8 cellular contexts compared by ENCODE assay signal in the genomic region with DNA sequence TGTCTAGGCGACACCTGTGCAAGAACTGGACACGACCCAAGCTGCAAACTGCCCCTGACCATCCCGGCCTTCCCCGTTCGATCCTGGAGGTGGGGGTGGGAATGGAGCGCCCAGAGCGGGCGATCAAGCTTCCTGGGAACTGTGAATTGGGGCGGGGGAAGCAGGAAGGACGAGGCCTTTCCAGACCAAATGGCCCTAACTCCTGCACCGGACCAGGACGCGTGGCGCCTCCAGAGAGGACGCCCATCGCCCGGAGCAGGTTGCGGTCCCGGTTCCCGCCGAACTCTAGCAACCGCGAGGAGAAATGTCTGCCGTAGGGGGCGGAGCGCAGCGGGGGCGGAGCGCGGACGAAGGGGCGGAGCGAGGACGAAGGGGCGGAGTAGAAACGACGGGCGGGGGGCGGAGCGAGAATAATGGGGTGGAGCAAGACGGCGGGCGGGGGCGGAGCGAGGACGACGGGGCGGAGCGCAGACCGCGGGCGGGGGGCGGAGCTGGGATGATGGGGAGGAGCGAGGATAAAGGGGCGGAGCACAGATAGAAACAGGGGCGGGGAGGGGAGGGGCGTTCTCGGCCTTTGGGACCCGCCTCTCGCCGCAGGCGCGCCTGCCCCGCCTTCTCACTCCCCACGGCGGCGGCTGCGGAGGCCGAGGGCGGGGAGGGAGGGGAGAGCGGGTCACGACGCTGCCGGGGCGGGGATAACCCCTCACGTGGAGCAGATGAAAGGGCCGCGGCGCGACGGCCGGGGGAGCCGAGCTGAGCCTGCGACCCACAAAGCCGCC. TPM values are rescaled to one million over a fixed set of nuclear protein-coding genes. Genes with fewer than 3 reads are reported as not detected.
A peak's percentile ranks its signal among the peaks of the same experiment; 100 is the strongest.
DNase-seq lines count a peak whose midpoint lies in the region; ATAC-seq and TF ChIP-seq lines count a peak whose summit lies in the region.

A gene (plus strand): TSS at position 695 of the 779 bp plus-strand sequence. CDS start 195 bp downstream, outside the sequence.

- peak within 1 kb of the TSS; percentile 93 for H3K4me3 ChIP-seq in PC-3 (ENCODE audit: low read length)

- DNase-seq in AG08395 (ENCODE audit: low spot score) (peak; percentile 97), HuH-7.5 (ENCODE audit: low spot score) (peak; percentile 92), PC-3 (peak; percentile 83), erythroblast (lab: John Stamatoyannopoulos, UW) (peak; percentile 92 to 98), mucosa of gallbladder (ENCODE audit: low spot score) (peak; percentile 94)
- DNase-seq in activated T-cell treated with anti-CD3 and anti-CD28 coated beads, Interleukin-2, amount 50 U/mL, for 4 hours: peak; percentile 92
- peak; percentile 84 to 88 for DNase-seq in stimulated activated CD8-positive, alpha-beta memory T cell treated with anti-CD3 and anti-CD28 coated beads, Interleukin-2, amount 100 ng/mL, for 1 hour (ENCODE audit: low read depth in 2 of 2)

- no peaks in the 10 kb centered on the region for H3F3A ChIP-seq in PC-3 (ENCODE audit: low read length, unreplicated experiment)

- peak within 1 kb of the TSS; percentile 96 for H2AFZ ChIP-seq in PC-3 (ENCODE audit: low read length)

- peaks cover 10% of the 10 kb centered on the region for H3K27me3 Mint-ChIP-seq in activated T-cell treated with anti-CD3 and anti-CD28 coated beads, Interleukin-2, amount 50 U/mL, for 4 hours (ENCODE audit: low read depth)

- H3K4me3 Mint-ChIP-seq in activated T-cell treated with anti-CD3 and anti-CD28 coated beads, Interleukin-2, amount 50 U/mL, for 4 hours: peak within 1 kb of the TSS; percentile 82

- TF ChIP-seq CTCF in PC-3 (conservative IDR thresholded peaks at IDR 0.05; ENCODE audit: low read depth, low read length): no peak

- no peaks in the 10 kb centered on the region for H3K36me3 Mint-ChIP-seq in activated T-cell treated with anti-CD3 and anti-CD28 coated beads, Interleukin-2, amount 50 U/mL, for 4 hours (ENCODE audit: insufficient read depth)

- H3K9me2 ChIP-seq in PC-3 (replicated peaks; ENCODE audit: low read length): no peaks in the 10 kb centered on the region

- peaks cover 31% of the 10 kb centered on the region for H4K20me1 ChIP-seq in PC-3 (ENCODE audit: low read length)

- H3K79me2 ChIP-seq in PC-3 (ENCODE audit: low read length): peaks cover 40% of the 10 kb centered on the region

- POLR2A ChIA-PET in PC-3 (lab: Charles Lee; ENCODE audit: unreplicated experiment): interaction anchor here (0.5 to 0.7 kb wide), 5 partner anchors 15 to 173 kb away, joined by 3 to 27 read pairs (median 4); no protein-coding TSS in a partner anchor

- H3K27me3 ChIP-seq in PC-3 (ENCODE audit: low read length): no peaks in the 10 kb centered on the region

- H3K4me2 ChIP-seq in PC-3 (ENCODE audit: low read length): peak within 1 kb of the TSS; percentile 99

- no peaks in the 10 kb centered on the region for H3K9me3 ChIP-seq in PC-3 (ENCODE audit: low read length)

- peaks cover 20% of the 10 kb centered on the region for H3K4me1 Mint-ChIP-seq in activated T-cell treated with anti-CD3 and anti-CD28 coated beads, Interleukin-2, amount 50 U/mL, for 4 hours (ENCODE audit: low read depth)

- TF ChIP-seq POLR2A in erythroblast (IDR thresholded peaks at IDR 0.05; ENCODE audit: low read length): peak; percentile 57

- H3K27ac ChIP-seq in PC-3 (ENCODE audit: low read length): peak within 1 kb of the TSS; percentile 31

- ATAC-seq in GM19351 (IDR thresholded peaks at IDR 0.05; ENCODE audit: unreplicated experiment) (peak; percentile 69), PC-3 (peak; percentile 67)
- peak; percentile 86 to 88 for ATAC-seq in activated T-cell treated with anti-CD3 and anti-CD28 coated beads, Interleukin-2, amount 50 U/mL, for 4 hours

- no peaks in the 10 kb centered on the region for H3K9me3 Mint-ChIP-seq in activated T-cell treated with anti-CD3 and anti-CD28 coated beads, Interleukin-2, amount 50 U/mL, for 4 hours

- H3K4me1 ChIP-seq in PC-3 (ENCODE audit: insufficient read depth, low read length): peaks cover 28% of the 10 kb centered on the region

- peak within 1 kb of the TSS; percentile 82 for H3K9ac ChIP-seq in PC-3 (ENCODE audit: low read length)

- CTCF ChIA-PET in PC-3 (lab: Charles Lee): no interaction called here

- H3K36me3 ChIP-seq in PC-3 (ENCODE audit: low read depth, low read length): no peaks in the 10 kb centered on the region

- BruUV-seq in PC-3 (replicated peaks; lab: Mats Ljungman, UMichigan): no TSS peak

- intact Hi-C loops in PC-3 (cut with micrococcal nuclease): loop anchor here (2.0 to 10.0 kb wide), 2 partner anchors 92 to 158 kb away; no protein-coding TSS in a partner anchor

RNA-seq across cellular contexts. Expression of the gene that starts here (rescaled TPM):
- 8.1 and 9.4 TPM in 2 replicates for total RNA-seq in PC-3 (2014; rRNA removed)
- total RNA-seq in activated T-cell treated with anti-CD3 and anti-CD28 coated beads, Interleukin-2, amount 50 U/mL, for 4 hours: 1 to 10 TPM; 3.3 to 4.9 (median 3.8) TPM
- total RNA-seq in mucosa of gallbladder: 13.6 TPM

Comparison
In these comparisons a context has a peak if more than half of its experiments do, and no peak if none do; other contexts are left out.
1. Peak in every context shown above with its lines: DNase-seq, ATAC-seq, H3K4me3 ChIP-seq and H3K27ac ChIP-seq.